26 cellular contexts compared by ENCODE assay signal in genomic region chr6:17556014-17556413, GRCh38.
"Had no signal": no experiment of that assay in that cellular context is flagged by ENCODE, and none has a peak within 500 bp of the region (broad histone marks: within the 10 kb centered on the region; RNA-seq: fewer than 3 reads in every experiment).

No MANE protein-coding gene starts in this region.

- H3K9ac ChIP-seq: parathyroid adenoma had no signal

- H3K27ac ChIP-seq: coronary artery, epithelial cell of prostate, lower lobe of right lung, parathyroid adenoma, prostate gland, right atrium auricular region, sigmoid colon, stomach, thyroid gland, vagina had no signal

- H3K4me1 Mint-ChIP-seq: immature natural killer cell; memory B cell; neural crest cell; stimulated activated effector memory CD8-positive, alpha-beta T cell treated with anti-CD3 and anti-CD28 coated beads, Interleukin-12 subunit alpha, Interleukin-12 subunit beta, amount 100 ng/mL, for 72 hours had no signal

- H3K4me3 Mint-ChIP-seq: immature natural killer cell; memory B cell; natural killer cell treated with Interleukin-12 subunit alpha and Interleukin-12 subunit beta and Interleukin-15 and Interleukin-18, amount 100 ng/mL, for 72 hours; neural crest cell; stimulated activated effector memory CD8-positive, alpha-beta T cell treated with anti-CD3 and anti-CD28 coated beads, Interleukin-12 subunit alpha, Interleukin-12 subunit beta, amount 100 ng/mL, for 72 hours had no signal

- H3K27me3 ChIP-seq: right atrium auricular region, sigmoid colon, stomach, thyroid gland, vagina had no signal

- H3K36me3 Mint-ChIP-seq: immature natural killer cell; memory B cell; natural killer cell treated with Interleukin-12 subunit alpha and Interleukin-12 subunit beta and Interleukin-15 and Interleukin-18, amount 100 ng/mL, for 72 hours; stimulated activated effector memory CD8-positive, alpha-beta T cell treated with anti-CD3 and anti-CD28 coated beads, Interleukin-12 subunit alpha, Interleukin-12 subunit beta, amount 100 ng/mL, for 72 hours had no signal

- FAIRE-seq: frontal cortex had no signal

- H3K27me3 Mint-ChIP-seq: memory B cell had no signal

- H3K9me3 Mint-ChIP-seq: immature natural killer cell; memory B cell; natural killer cell treated with Interleukin-12 subunit alpha and Interleukin-12 subunit beta and Interleukin-15 and Interleukin-18, amount 100 ng/mL, for 72 hours; stimulated activated effector memory CD8-positive, alpha-beta T cell treated with anti-CD3 and anti-CD28 coated beads, Interleukin-12 subunit alpha, Interleukin-12 subunit beta, amount 100 ng/mL, for 72 hours had no signal

- DNase-seq: dermis blood vessel endothelial cell; effector memory CD4-positive, alpha-beta T cell; hypothalamus; immature natural killer cell; islet precursor cell; kidney glomerular epithelial cell; left ventricle myocardium superior; lower lobe of right lung; sigmoid colon; stimulated activated CD4-positive, alpha-beta T cell treated with anti-CD3 and anti-CD28 coated beads, Interleukin-2, amount 100 ng/mL, for 24 hours; stimulated activated CD4-positive, alpha-beta T cell treated with anti-CD3 and anti-CD28 coated beads, Interleukin-4, amount 100 ng/mL, for 24 hours; stimulated activated naive CD4-positive, alpha-beta T cell treated with Interleukin-2 at 50 U/mL for 16 hours; stomach; thyroid gland; trophoblast cell had no signal

- H3K4me1 ChIP-seq: lower lobe of right lung, parathyroid adenoma, prostate gland, right atrium auricular region, sigmoid colon, stomach, thyroid gland, vagina had no signal

- H3K36me3 ChIP-seq: lower lobe of right lung, prostate gland, vagina had no signal

- H2AFZ ChIP-seq: parathyroid adenoma had no signal

- H3K9me3 ChIP-seq: lower lobe of right lung, prostate gland, right atrium auricular region, sigmoid colon, stomach, thyroid gland, vagina had no signal

- H3K4me3 ChIP-seq: coronary artery, lower lobe of right lung, prostate gland, right atrium auricular region, sigmoid colon, stomach, thyroid gland, vagina had no signal

- H3K79me2 ChIP-seq: parathyroid adenoma had no signal

- H3K27ac Mint-ChIP-seq: immature natural killer cell; memory B cell; natural killer cell treated with Interleukin-12 subunit alpha and Interleukin-12 subunit beta and Interleukin-15 and Interleukin-18, amount 100 ng/mL, for 72 hours; stimulated activated effector memory CD8-positive, alpha-beta T cell treated with anti-CD3 and anti-CD28 coated beads, Interleukin-12 subunit alpha, Interleukin-12 subunit beta, amount 100 ng/mL, for 72 hours had no signal
